In the genomic region with DNA sequence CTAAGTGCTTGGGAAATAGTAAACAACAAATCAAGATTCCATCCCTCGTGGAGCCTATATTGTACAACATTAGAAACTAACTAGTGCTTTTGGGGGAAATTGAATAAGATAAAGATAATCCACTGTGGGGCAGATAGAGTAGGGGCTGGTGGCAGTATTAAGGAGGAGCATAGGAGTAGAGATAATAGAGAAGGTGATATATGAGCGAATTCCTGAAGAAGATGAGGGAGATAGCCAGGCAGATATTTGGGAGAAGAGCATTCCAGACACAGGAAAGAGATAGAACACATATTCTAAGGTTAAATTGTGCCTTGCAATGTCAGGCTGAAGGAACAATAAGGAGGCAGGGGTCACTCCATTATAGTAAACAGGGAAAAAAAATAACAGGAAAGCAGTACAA, we compare ENCODE assay signal across 24 cellular contexts.
"Had no signal": no experiment of that assay in that cellular context is flagged by ENCODE, and none has a peak within 500 bp of the region (broad histone marks: within the 10 kb centered on the region; RNA-seq: fewer than 3 reads in every experiment).

No MANE protein-coding gene starts in this region.

- ATAC-seq: effector memory CD8-positive, alpha-beta T cell; esophagus mucosa; gastrocnemius medialis; left lung; naive thymus-derived CD4-positive, alpha-beta T cell; right lobe of liver; stimulated activated naive B cell treated with anti-CD40 and anti-IgM and Interleukin-4, amounts not matched to agents 10 μg/mL and 1 μg/mL and 100 μg/mL, for 72 hours; upper lobe of right lung had no signal

- H3K36me3 ChIP-seq: gastrocnemius medialis, left lung, neutrophil, right lobe of liver, suprapubic skin, transverse colon, upper lobe of right lung, uterus had no signal

- H3K79me2 ChIP-seq: parathyroid adenoma had no signal

- DNase-seq: cerebellar nuclear complex; cortex of kidney; effector memory CD8-positive, alpha-beta T cell; foreskin fibroblast; gastrocnemius medialis; head of caudate nucleus; left cardiac atrium; left lung; naive thymus-derived CD4-positive, alpha-beta T cell; right lobe of liver; stimulated activated CD4-positive, alpha-beta T cell treated with anti-CD3 and anti-CD28 coated beads, Interleukin-15, amount 100 ng/mL, for 24 hours; stimulated activated CD4-positive, alpha-beta T cell treated with anti-CD3 and anti-CD28 coated beads, Interleukin-2, amount 100 ng/mL, for 48 hours; stimulated activated naive B cell treated with anti-CD40 and anti-IgM and Interleukin-4, amounts not matched to agents 10 μg/mL and 1 μg/mL and 100 μg/mL, for 72 hours; transverse colon; upper lobe of right lung; uterus had no signal

- H2AFZ ChIP-seq: parathyroid adenoma had no signal

- H3K9ac ChIP-seq: parathyroid adenoma had no signal

- H3K27ac Mint-ChIP-seq: effector memory CD8-positive, alpha-beta T cell; naive thymus-derived CD4-positive, alpha-beta T cell; nephron; progenitor cell of endocrine pancreas; stimulated activated naive B cell treated with anti-CD40 and anti-IgM and Interleukin-4, amounts not matched to agents 10 μg/mL and 1 μg/mL and 100 μg/mL, for 72 hours; stimulated activated naive CD8-positive, alpha-beta T cell treated with anti-CD3 and anti-CD28 coated beads, Interleukin-15, Interleukin-2, amounts not matched to agents 100 ng/mL and 50 ng/mL, for 24 hours had no signal

- H3K4me1 ChIP-seq: gastrocnemius medialis, left lung, parathyroid adenoma, right lobe of liver, suprapubic skin, transverse colon, upper lobe of right lung, uterus had no signal

- H3K4me1 Mint-ChIP-seq: naive thymus-derived CD4-positive, alpha-beta T cell; stimulated activated naive B cell treated with anti-CD40 and anti-IgM and Interleukin-4, amounts not matched to agents 10 μg/mL and 1 μg/mL and 100 μg/mL, for 72 hours had no signal

- H3K27me3 Mint-ChIP-seq: effector memory CD8-positive, alpha-beta T cell; naive thymus-derived CD4-positive, alpha-beta T cell; progenitor cell of endocrine pancreas; stimulated activated naive B cell treated with anti-CD40 and anti-IgM and Interleukin-4, amounts not matched to agents 10 μg/mL and 1 μg/mL and 100 μg/mL, for 72 hours; stimulated activated naive CD8-positive, alpha-beta T cell treated with anti-CD3 and anti-CD28 coated beads, Interleukin-15, Interleukin-2, amounts not matched to agents 100 ng/mL and 50 ng/mL, for 24 hours had no signal

- H3K9me3 Mint-ChIP-seq: nephron; stimulated activated naive B cell treated with anti-CD40 and anti-IgM and Interleukin-4, amounts not matched to agents 10 μg/mL and 1 μg/mL and 100 μg/mL, for 72 hours had no signal

- H3K36me3 Mint-ChIP-seq: naive thymus-derived CD4-positive, alpha-beta T cell; stimulated activated naive B cell treated with anti-CD40 and anti-IgM and Interleukin-4, amounts not matched to agents 10 μg/mL and 1 μg/mL and 100 μg/mL, for 72 hours had no signal

- H3K4me3 ChIP-seq: gastrocnemius medialis, left lung, right lobe of liver, suprapubic skin, transverse colon, upper lobe of right lung, uterus had no signal

- H3K9me3 ChIP-seq: gastrocnemius medialis, left lung, neutrophil, right lobe of liver, suprapubic skin, transverse colon, upper lobe of right lung, uterus had no signal

- H3K27ac ChIP-seq: epithelial cell of prostate, gastrocnemius medialis, left lung, neutrophil, parathyroid adenoma, right lobe of liver, suprapubic skin, transverse colon, upper lobe of right lung, uterus had no signal

- H3K27me3 ChIP-seq: gastrocnemius medialis, left lung, neutrophil, right lobe of liver, suprapubic skin, transverse colon, upper lobe of right lung, uterus had no signal

- H3K4me3 Mint-ChIP-seq: effector memory CD8-positive, alpha-beta T cell; naive thymus-derived CD4-positive, alpha-beta T cell; nephron; stimulated activated naive B cell treated with anti-CD40 and anti-IgM and Interleukin-4, amounts not matched to agents 10 μg/mL and 1 μg/mL and 100 μg/mL, for 72 hours; stimulated activated naive CD8-positive, alpha-beta T cell treated with anti-CD3 and anti-CD28 coated beads, Interleukin-15, Interleukin-2, amounts not matched to agents 100 ng/mL and 50 ng/mL, for 24 hours had no signal
